Comparison of ENCODE assay signal across 8 cellular contexts in the genomic region with DNA sequence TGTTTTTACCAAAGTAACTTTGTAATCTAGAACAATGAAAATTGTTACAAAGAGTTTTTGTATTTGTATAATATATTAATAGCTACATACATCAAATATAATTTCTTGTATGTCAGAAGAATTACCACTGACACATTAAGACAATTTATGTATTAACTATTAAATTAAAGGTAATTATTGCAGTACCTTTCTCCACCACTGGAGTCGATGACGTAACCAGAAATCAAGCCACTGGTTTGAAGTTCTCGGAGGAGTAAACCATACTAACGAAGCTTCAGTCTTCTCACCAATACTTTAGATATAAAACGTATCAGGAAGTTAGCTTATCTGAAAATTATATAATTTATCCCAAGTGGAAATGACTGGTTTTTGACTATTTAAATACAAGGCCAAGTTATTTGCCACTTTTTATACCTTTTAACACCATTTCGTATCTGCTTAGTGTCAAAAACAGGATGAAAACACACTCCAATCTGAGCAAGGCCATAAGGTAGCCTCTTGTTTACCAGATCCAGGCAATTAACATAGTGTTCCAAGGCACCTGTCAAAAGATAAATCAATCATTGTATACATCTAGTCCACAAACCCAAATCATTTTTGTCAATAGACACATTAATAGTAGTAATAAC. TPM values are rescaled to one million over a fixed set of nuclear protein-coding genes. Genes with fewer than 3 reads are reported as not detected.
A peak's percentile ranks its signal among the peaks of the same experiment; 100 is the strongest.
DNase-seq lines count a peak whose midpoint lies in the region; ATAC-seq and TF ChIP-seq lines count a peak whose summit lies in the region.

No MANE protein-coding gene starts in this region.

- DNase-seq in activated CD4-positive, alpha-beta T cell treated with anti-CD3 and anti-CD28 coated beads for 48 hours = peak; percentile 33
- no peak for DNase-seq in activated CD4-positive, alpha-beta T cell treated with anti-CD3 and anti-CD28 coated beads, Interleukin-2, amount 50 U/mL, for 48 hours
- DNase-seq in RWPE1 (ENCODE audit: low spot score) (no peak), endodermal cell (no peak), smooth muscle cell (lab: John Stamatoyannopoulos, UW; ENCODE audit: unreplicated experiment) (no peak), UCSD-AML1 (lab: John Stamatoyannopoulos, UW; ENCODE audit: unreplicated experiment) (no peak)
- DNase-seq in activated effector memory CD4-positive, alpha-beta T cell treated with Interleukin-2 at 50 U/mL for 16 hours = no peak

- no peak overlapping the region for H3K27ac Mint-ChIP-seq in endodermal cell

- peaks cover 20% of the 10 kb centered on the region for H3K79me2 ChIP-seq in smooth muscle cell (ENCODE audit: low read depth)

- H3K4me1 Mint-ChIP-seq in endodermal cell = peaks cover 2% of the 10 kb centered on the region

- TF ChIP-seq CTCF in RWPE1 (conservative IDR thresholded peaks at IDR 0.05; ENCODE audit: low read depth) = peak; percentile 61
- TF ChIP-seq CTCF in endodermal cell (conservative IDR thresholded peaks at IDR 0.05) = peak; percentile 70
- TF ChIP-seq CTCF in smooth muscle cell (IDR thresholded peaks at IDR 0.05; ENCODE audit: borderline replicate concordance, insufficient read depth, poor library complexity, severe bottlenecking) = peak; percentile 51

- H3K4me3 ChIP-seq in endodermal cell (ENCODE audit: low read length) (no peak overlapping the region), smooth muscle cell (no peak overlapping the region)

- POLR2A ChIA-PET in RWPE1 (lab: Yijun Ruan, JAX; ENCODE audit: low non-redundant PET) = no interaction called here

- H3F3A ChIP-seq in smooth muscle cell (ENCODE audit: low read depth) = no peaks in the 10 kb centered on the region

- H4K20me1 ChIP-seq in smooth muscle cell (ENCODE audit: low read depth) = no peaks in the 10 kb centered on the region

- H3K4me1 ChIP-seq in endodermal cell (ENCODE audit: control insufficient read depth, insufficient read depth, low read length) (no peaks in the 10 kb centered on the region), smooth muscle cell (ENCODE audit: low read depth) (peaks cover 11% of the 10 kb centered on the region)

- no peaks in the 10 kb centered on the region for H3K27me3 Mint-ChIP-seq in endodermal cell (ENCODE audit: insufficient read depth)

- H3K36me3 ChIP-seq in endodermal cell (ENCODE audit: control insufficient read depth, insufficient read depth, low read length) (peaks cover 52% of the 10 kb centered on the region), smooth muscle cell (ENCODE audit: low read depth) (peaks cover 7% of the 10 kb centered on the region)

- no peak overlapping the region for H3K9ac ChIP-seq in endodermal cell (ENCODE audit: extremely low read depth, low read length, poor library complexity, severe bottlenecking)
- H3K9ac ChIP-seq in smooth muscle cell (ENCODE audit: low read depth) = no peak overlapping the region

- no peak overlapping the region for H3K27ac ChIP-seq in RWPE1
- no peak overlapping the region for H3K27ac ChIP-seq in endodermal cell (ENCODE audit: low read depth, low read length)
- H3K27ac ChIP-seq in smooth muscle cell (ENCODE audit: low read depth) = no peak overlapping the region

- H3K4me2 ChIP-seq in smooth muscle cell = no peak overlapping the region

- ATAC-seq in GM21737 (IDR thresholded peaks at IDR 0.05; ENCODE audit: unreplicated experiment) = no peak

- H3K36me3 Mint-ChIP-seq in endodermal cell (ENCODE audit: low read depth) = peaks cover 61% of the 10 kb centered on the region

- H3K9me3 Mint-ChIP-seq in endodermal cell = peaks cover 5% of the 10 kb centered on the region

- H3K27me3 ChIP-seq in endodermal cell (ENCODE audit: control insufficient read depth, insufficient read depth, low read length, poor library complexity, severe bottlenecking) (no peaks in the 10 kb centered on the region), smooth muscle cell (ENCODE audit: low read depth) (no peaks in the 10 kb centered on the region)

- WGBS in endodermal cell (ENCODE audit: insufficient coverage in 1 of 2, insufficient read length in 1 of 2), 2 experiments = 90 to 98% methylated on average over 1 to 6 of the region's 6 CpGs
- 94% methylated on average over 6 of the region's 6 CpGs for WGBS in smooth muscle cell (ENCODE audit: low lambda C conversion rate)

- H2AFZ ChIP-seq in smooth muscle cell (ENCODE audit: low read depth) = no peak overlapping the region

- no peak overlapping the region for H3K4me3 Mint-ChIP-seq in endodermal cell

- CTCF ChIA-PET in RWPE1 (lab: Yijun Ruan, JAX) = interaction anchor here (0.7 to 1.0 kb wide), 3 partner anchors 11 to 102 kb away, joined by 3 read pairs; no protein-coding TSS in a partner anchor

- H3K9me3 ChIP-seq in endodermal cell (ENCODE audit: control insufficient read depth, low read length) (peaks cover 4% of the 10 kb centered on the region), smooth muscle cell (replicated peaks; ENCODE audit: low read depth) (no peaks in the 10 kb centered on the region)

RNA-seq across cellular contexts. Expression of a gene that starts 4.3 kb away (rescaled TPM):
- total RNA-seq in endodermal cell = 10 to 100 TPM; 27.1 to 33.9 TPM
- 26.6 TPM for polyA plus RNA-seq in endodermal cell (2013, experiment 1 of 2)
- 15.9 TPM for polyA plus RNA-seq in endodermal cell (2013, experiment 2 of 2)
- 8.2 and 22.6 TPM in 2 replicates for total RNA-seq in smooth muscle cell
- polyA plus RNA-seq in smooth muscle cell = 8.0 and 11.8 TPM in 2 replicates

RNA-seq across cellular contexts. Expression of a gene that starts 13.5 kb away (rescaled TPM):
- total RNA-seq in endodermal cell (100 to 1,000 TPM; 687 to 894 TPM), smooth muscle cell (679 and 752 TPM in 2 replicates)
- polyA plus RNA-seq in endodermal cell (2013, experiment 1 of 2) = 855 TPM
- 761 TPM for polyA plus RNA-seq in endodermal cell (2013, experiment 2 of 2)
- polyA plus RNA-seq in smooth muscle cell = 446 and 533 TPM in 2 replicates

RNA-seq across cellular contexts. Expression of a gene that starts 14.2 kb away (rescaled TPM):
- total RNA-seq in endodermal cell = 10 to 100 TPM; 75.5 to 93.9 TPM
- polyA plus RNA-seq in endodermal cell (2013, experiment 1 of 2) = 77.4 TPM
- 74.6 TPM for polyA plus RNA-seq in endodermal cell (2013, experiment 2 of 2)
- total RNA-seq in smooth muscle cell = 55.4 and 59.5 TPM in 2 replicates
- 21.3 and 35.6 TPM in 2 replicates for polyA plus RNA-seq in smooth muscle cell

RNA-seq across cellular contexts. Expression of a gene that starts 43.7 kb away (rescaled TPM):
- total RNA-seq in endodermal cell (under 1 TPM in 1 of 2 donors, not detected in 1; 0.80 TPM), smooth muscle cell (not detected in 2 replicates)
- not detected for polyA plus RNA-seq in endodermal cell (2013, experiment 1 of 2)
- not detected for polyA plus RNA-seq in endodermal cell (2013, experiment 2 of 2)
- not detected in 2 replicates for polyA plus RNA-seq in smooth muscle cell
